Comparison of ENCODE assay signal across 1 cellular context in genomic region chr6:94680672-94681212, GRCh38.
TF ChIP-seq lines count a peak whose summit lies in the region.

No MANE protein-coding gene starts in this region.

TF ChIP-seq in GM23338, 12 proteins besides CTCF, POLR2A, EP300 and RAD21 (continued from another document):
- TF ChIP-seq ZNF462 (CRISPR knock-in tag; IDR thresholded peaks at IDR 0.05) (no peak), EZH2 (IDR thresholded peaks at IDR 0.05; ENCODE audit: low read depth, unreplicated experiment) (no peak), ETS1 (IDR thresholded peaks at IDR 0.05) (no peak), EZH2phosphoT487 (IDR thresholded peaks at IDR 0.05; ENCODE audit: unreplicated experiment) (no peak), NANOG (IDR thresholded peaks at IDR 0.05; ENCODE audit: borderline replicate concordance) (no peak), CREB1 (CRISPR knock-in tag; IDR thresholded peaks at IDR 0.05; ENCODE audit: low read depth) (no peak), JUNB (IDR thresholded peaks at IDR 0.05; ENCODE audit: unreplicated experiment) (no peak)
